ENCODE assay signal across 8 cellular contexts in the genomic region with DNA sequence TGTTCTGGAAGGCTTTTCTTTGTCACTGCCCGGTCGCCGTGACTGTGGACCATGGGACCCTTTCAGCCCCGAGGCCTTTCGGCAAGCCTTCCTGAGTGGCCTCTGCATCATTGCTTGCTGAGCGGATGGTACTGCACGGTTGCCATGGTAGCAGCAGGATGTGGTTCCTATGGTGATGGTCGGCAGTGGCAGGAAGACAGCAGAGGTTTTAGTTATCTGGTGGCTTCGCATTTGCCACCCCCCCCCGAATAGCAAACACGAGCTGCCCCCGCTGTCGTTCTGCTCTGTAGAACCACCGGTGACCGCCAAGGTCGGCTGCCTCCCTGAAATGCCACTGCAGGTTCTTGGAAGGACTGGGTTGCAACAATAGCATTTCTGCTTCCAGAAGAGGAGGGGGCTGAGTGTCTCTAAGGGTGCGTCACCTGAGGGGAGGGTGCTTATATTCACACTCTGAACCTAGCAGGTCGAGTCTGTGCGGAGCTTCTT.
A peak's percentile ranks its signal among the peaks of the same experiment; 100 is the strongest.
DNase-seq lines count a peak whose midpoint lies in the region; ATAC-seq, FAIRE-seq and TF ChIP-seq lines count a peak whose summit lies in the region.

No MANE protein-coding gene starts in this region.

- intact Hi-C loops in left colon (cut with DNase I, micrococcal nuclease) = no loop called here

- no peaks in the 10 kb centered on the region for H3K27me3 ChIP-seq in right atrium auricular region
- H3K27me3 ChIP-seq in WERI-Rb-1 (ENCODE audit: insufficient read depth, low read depth, severe bottlenecking) = no peaks in the 10 kb centered on the region

- FAIRE-seq in GM12892 (lab: Jason Lieb, UNC) = no peak

- H3K27ac ChIP-seq in right atrium auricular region (no peak overlapping the region), WERI-Rb-1 (no peak overlapping the region)

- H3K36me3 ChIP-seq in right atrium auricular region (no peaks in the 10 kb centered on the region), WERI-Rb-1 (no peaks in the 10 kb centered on the region)

- H3K4me3 ChIP-seq in Jurkat, Clone E6-1 (ENCODE audit: low read length) = no peak overlapping the region
- H3K4me3 ChIP-seq in right atrium auricular region (no peak overlapping the region), WERI-Rb-1 (ENCODE audit: low read depth, low read length) (no peak overlapping the region)

- peaks cover 0 to 50% of the 10 kb centered on the region in 2 donors for H3K4me1 ChIP-seq in right atrium auricular region

- no peak for TF ChIP-seq POLR2A in GM12892 (IDR thresholded peaks at IDR 0.05; ENCODE audit: low read depth, low read length)

- TF ChIP-seq CTCF in right atrium auricular region (IDR thresholded peaks at IDR 0.05) = no peak
- no peak for TF ChIP-seq CTCF in WERI-Rb-1 (IDR thresholded peaks at IDR 0.05; ENCODE audit: low read depth, low read length)

- DNase-seq in GM12892 (ENCODE audit: insufficient read length) (peak; percentile 48), left colon (peak in 1 of 2 donors; percentile 61), DMS114 treated with DMSO at 0.1 percent for 48 hours (lab: John Stamatoyannopoulos, UW; ENCODE audit: unreplicated experiment) (no peak), right atrium auricular region (ENCODE audit: low spot score) (no peak), WERI-Rb-1 (no peak)
- DNase-seq in Jurkat, Clone E6-1 (ENCODE audit: low read depth, low spot score) = peak; percentile 85
- DNase-seq in activated CD8-positive, alpha-beta memory T cell treated with anti-CD3 and anti-CD28 coated beads, Interleukin-2, amount 50 U/mL, for 24 hours (ENCODE audit: extremely low read depth) = peak; percentile 57
- peak; percentile 71 to 74 for DNase-seq in stimulated activated CD8-positive, alpha-beta memory T cell treated with anti-CD3 and anti-CD28 coated beads, Interleukin-7, amount 100 ng/mL, for 4 hours (ENCODE audit: low read depth in 2 of 2)

- peak; percentile 23 for ATAC-seq in left colon

- H3K9me3 ChIP-seq in right atrium auricular region = no peaks in the 10 kb centered on the region
- no peaks in the 10 kb centered on the region for H3K9me3 ChIP-seq in WERI-Rb-1 (ENCODE audit: severe bottlenecking)

Comparison
In these comparisons a context has a peak if more than half of its experiments do, and no peak if none do; other contexts are left out.
1. DNase-seq: peak in GM12892 (single experiment), Jurkat, Clone E6-1 (single experiment), activated CD8-positive, alpha-beta memory T cell treated with anti-CD3 and anti-CD28 coated beads, Interleukin-2, amount 50 U/mL, for 24 hours (single experiment) and stimulated activated CD8-positive, alpha-beta memory T cell treated with anti-CD3 and anti-CD28 coated beads, Interleukin-7, amount 100 ng/mL, for 4 hours (2 of 2); none in DMS114 treated with DMSO at 0.1 percent for 48 hours (single experiment), right atrium auricular region (single experiment) and WERI-Rb-1 (single experiment).